In genomic region chr3:184040010-184040409, GRCh38 we compare ENCODE assay signal across 9 cellular contexts. TPM values are rescaled to one million over a fixed set of nuclear protein-coding genes. Genes with fewer than 3 reads are reported as not detected.
DNase-seq lines count a peak whose midpoint lies in the region; ATAC-seq and TF ChIP-seq lines count a peak whose summit lies in the region.
"Had no signal": no experiment of that assay in that cellular context is flagged by ENCODE, and none has a peak within 500 bp of the region (broad histone marks: within the 10 kb centered on the region; RNA-seq: fewer than 3 reads in every experiment).

No MANE protein-coding gene starts in this region.

- H3K4me1 Mint-ChIP-seq in WTC11, result no peaks in the 10 kb centered on the region; the same call in 1 of the 2 replicates
- no peaks in the 10 kb centered on the region for H3K4me1 Mint-ChIP-seq in activated CD8-positive, alpha-beta memory T cell treated with anti-CD3 and anti-CD28 coated beads, Interleukin-2, amount 10 ng/mL, durations not matched to agents 7 days and 5 days

- no peak for TF ChIP-seq EP300 in Ishikawa (IDR thresholded peaks at IDR 0.05; ENCODE audit: borderline replicate concordance)

- H3K4me3 ChIP-seq in liver (ENCODE audit: low read depth in 1 of 3, low read length in 3 of 3), result no peak overlapping the region

- H3K36me3 ChIP-seq in liver (ENCODE audit: control insufficient read depth in 4 of 4, insufficient read depth in 3 of 4, low read depth in 1 of 4, low read length in 3 of 4), result no peaks in the 10 kb centered on the region

- H3K27me3 Mint-ChIP-seq in WTC11 (ENCODE audit: low read depth), result no peaks in the 10 kb centered on the region; the same call in 1 of the 2 replicates
- peaks cover 5% of the 10 kb centered on the region for H3K27me3 Mint-ChIP-seq in activated CD8-positive, alpha-beta memory T cell treated with anti-CD3 and anti-CD28 coated beads, Interleukin-2, amount 10 ng/mL, durations not matched to agents 7 days and 5 days

- H3K27ac ChIP-seq in liver (ENCODE audit: low read depth in 1 of 2, low read length in 2 of 2), result no peak overlapping the region

- no peaks in the 10 kb centered on the region for H3K27me3 ChIP-seq in liver (ENCODE audit: control insufficient read depth in 4 of 4, insufficient read depth in 4 of 4, low read length in 3 of 4)

- H3K4me1 ChIP-seq in liver (ENCODE audit: control insufficient read depth in 4 of 4, insufficient read depth in 4 of 4, low read length in 3 of 4), result no peaks in the 10 kb centered on the region

- H3K36me3 Mint-ChIP-seq in WTC11, result no peaks in the 10 kb centered on the region
- no peaks in the 10 kb centered on the region for H3K36me3 Mint-ChIP-seq in activated CD8-positive, alpha-beta memory T cell treated with anti-CD3 and anti-CD28 coated beads, Interleukin-2, amount 10 ng/mL, durations not matched to agents 7 days and 5 days

- peak; percentile 98 for ATAC-seq in WTC11
- ATAC-seq in activated CD4-positive, CD25-positive, alpha-beta regulatory T cell treated with anti-CD3 and anti-CD28 coated beads, Interleukin-2, amount 50 U/mL, for 24 hours, result no peak
- ATAC-seq in HG03108 (IDR thresholded peaks at IDR 0.05; ENCODE audit: unreplicated experiment), result no peak
- no peak for ATAC-seq in activated CD8-positive, alpha-beta memory T cell treated with anti-CD3 and anti-CD28 coated beads, Interleukin-2, amount 10 ng/mL, durations not matched to agents 7 days and 5 days
- no peak for ATAC-seq in HG03135 (IDR thresholded peaks at IDR 0.05; ENCODE audit: unreplicated experiment)

- TF ChIP-seq CTCF in WTC11 (IDR thresholded peaks at IDR 0.05) (no peak), liver (IDR thresholded peaks at IDR 0.05; ENCODE audit: low read depth, low read length, missing input control) (peak; percentile 57)

- WGBS in liver, result 28% methylated on average over 3 of the region's 3 CpGs

- peak; percentile 74 for DNase-seq in DMS153 (lab: John Stamatoyannopoulos, UW)
- DNase-seq in WTC11 (ENCODE audit: low spot score), result peak; percentile 42
- no peak for DNase-seq in activated CD8-positive, alpha-beta memory T cell treated with anti-CD3 and anti-CD28 coated beads, Interleukin-2, amount 10 ng/mL, durations not matched to agents 7 days and 5 days
- DNase-seq: activated CD4-positive, CD25-positive, alpha-beta regulatory T cell treated with anti-CD3 and anti-CD28 coated beads, Interleukin-2, amount 50 U/mL, for 72 hours had no signal

- no peak overlapping the region for H3K9ac ChIP-seq in liver (ENCODE audit: low read depth in 1 of 2, low read length in 2 of 2)

- CTCF ChIA-PET in WTC11 (lab: Charles Lee), result interaction anchor here (0.6 to 1.4 kb wide), 14 partner anchors 10 to 146 kb away, joined by 3 to 9 read pairs (median 4); partner anchors contain the start of genes ABCC5 and ABCF3
- CTCF ChIA-PET in activated CD8-positive, alpha-beta memory T cell treated with anti-CD3 and anti-CD28 coated beads, Interleukin-2, amount 10 ng/mL, durations not matched to agents 7 days and 5 days (lab: Charles Lee), result no interaction called here

- no peaks in the 10 kb centered on the region for H3K9me3 ChIP-seq in liver (ENCODE audit: control insufficient read depth in 4 of 4, low read length in 3 of 4)

- H3K4me3 Mint-ChIP-seq in WTC11, result no peak overlapping the region
- no peak overlapping the region for H3K4me3 Mint-ChIP-seq in activated CD8-positive, alpha-beta memory T cell treated with anti-CD3 and anti-CD28 coated beads, Interleukin-2, amount 10 ng/mL, durations not matched to agents 7 days and 5 days

- TF ChIP-seq RAD21 in Ishikawa (IDR thresholded peaks at IDR 0.05; ENCODE audit: low read depth) (peak; percentile 83), liver (IDR thresholded peaks at IDR 0.05) (peak; percentile 83 to 86)

- H3K27ac Mint-ChIP-seq in WTC11, result no peak overlapping the region
- no peak overlapping the region for H3K27ac Mint-ChIP-seq in activated CD8-positive, alpha-beta memory T cell treated with anti-CD3 and anti-CD28 coated beads, Interleukin-2, amount 10 ng/mL, durations not matched to agents 7 days and 5 days

- H3K9me3 Mint-ChIP-seq in WTC11, result no peaks in the 10 kb centered on the region
- no peaks in the 10 kb centered on the region for H3K9me3 Mint-ChIP-seq in activated CD8-positive, alpha-beta memory T cell treated with anti-CD3 and anti-CD28 coated beads, Interleukin-2, amount 10 ng/mL, durations not matched to agents 7 days and 5 days (ENCODE audit: low read depth)

- POLR2A ChIA-PET in WTC11 (lab: Charles Lee), result no interaction called here

TF ChIP-seq in WTC11, 78 proteins besides CTCF, POLR2A, EP300 and RAD21:
- TF ChIP-seq NR1H2 (CRISPR knock-in tag; IDR thresholded peaks at IDR 0.05) (no peak), RELA (CRISPR knock-in tag; IDR thresholded peaks at IDR 0.05; ENCODE audit: borderline replicate concordance) (no peak), ZNF416 (CRISPR knock-in tag; IDR thresholded peaks at IDR 0.05) (no peak), CREB1 (CRISPR knock-in tag; IDR thresholded peaks at IDR 0.05) (no peak), MYBL2 (CRISPR knock-in tag; IDR thresholded peaks at IDR 0.05) (no peak), MXD4 (CRISPR knock-in tag; IDR thresholded peaks at IDR 0.05; ENCODE audit: borderline replicate concordance) (no peak)
TF ChIP-seq in WTC11: peak in this region for 0.

TF ChIP-seq in liver, 16 proteins besides CTCF, POLR2A, EP300 and RAD21 (continues in another document):
- TF ChIP-seq REST (IDR thresholded peaks at IDR 0.05) (no peak), NR2F2 (IDR thresholded peaks at IDR 0.05) (no peak), SP1 (IDR thresholded peaks at IDR 0.05) (no peak), HNF4G (IDR thresholded peaks at IDR 0.05) (no peak), FOXA1 (IDR thresholded peaks at IDR 0.05) (no peak), EGR1 (IDR thresholded peaks at IDR 0.05; ENCODE audit: low read depth in 2 of 2) (no peak), JUND (IDR thresholded peaks at IDR 0.05) (no peak), MAX (IDR thresholded peaks at IDR 0.05) (no peak), TAF1 (conservative IDR thresholded peaks at IDR 0.05) (no peak), HNF4A (conservative IDR thresholded peaks at IDR 0.05) (no peak), ZBTB33 (IDR thresholded peaks at IDR 0.05) (no peak), FOXA2 (IDR thresholded peaks at IDR 0.05) (no peak)

RNA-seq across cellular contexts. Expression of gene HTR3D, which starts 8.5 kb away (rescaled TPM):
- total RNA-seq in WTC11 (2021), result not detected in 3 replicates
- total RNA-seq in liver, result not detected
- not detected for polyA plus RNA-seq in liver
- total RNA-seq in activated CD8-positive, alpha-beta memory T cell treated with anti-CD3 and anti-CD28 coated beads, Interleukin-2, amount 10 ng/mL, durations not matched to agents 7 days and 5 days, result not detected

RNA-seq across cellular contexts. Expression of gene HTR3C, which starts 12.8 kb away (rescaled TPM):
- total RNA-seq in WTC11 (2021) (not detected in 3 replicates), liver (not detected)
- polyA plus RNA-seq in liver, result not detected
- total RNA-seq in activated CD8-positive, alpha-beta memory T cell treated with anti-CD3 and anti-CD28 coated beads, Interleukin-2, amount 10 ng/mL, durations not matched to agents 7 days and 5 days, result not detected

RNA-seq across cellular contexts. Expression of gene ABCC5, which starts 22.3 kb away (rescaled TPM):
- total RNA-seq in WTC11 (2021) (29.1 to 35.2 TPM (median 31.1 TPM) in 3 replicates), liver (10 to 100 TPM; 12.5 to 35.7 TPM)
- 1 to 10 TPM; 2.8 to 3.7 TPM for polyA plus RNA-seq in liver
- 10 to 100 TPM; 21.2 to 26.5 TPM for total RNA-seq in activated CD8-positive, alpha-beta memory T cell treated with anti-CD3 and anti-CD28 coated beads, Interleukin-2, amount 10 ng/mL, durations not matched to agents 7 days and 5 days

RNA-seq across cellular contexts. Expression of gene HTR3E, which starts 56.9 kb away (rescaled TPM):
- total RNA-seq in WTC11 (2021), result not detected in 3 replicates
- total RNA-seq in liver, result not detected
- polyA plus RNA-seq in liver, result not detected
- total RNA-seq in activated CD8-positive, alpha-beta memory T cell treated with anti-CD3 and anti-CD28 coated beads, Interleukin-2, amount 10 ng/mL, durations not matched to agents 7 days and 5 days, result not detected
